Comparison of ENCODE assay signal across 8 cellular contexts in the genomic region with DNA sequence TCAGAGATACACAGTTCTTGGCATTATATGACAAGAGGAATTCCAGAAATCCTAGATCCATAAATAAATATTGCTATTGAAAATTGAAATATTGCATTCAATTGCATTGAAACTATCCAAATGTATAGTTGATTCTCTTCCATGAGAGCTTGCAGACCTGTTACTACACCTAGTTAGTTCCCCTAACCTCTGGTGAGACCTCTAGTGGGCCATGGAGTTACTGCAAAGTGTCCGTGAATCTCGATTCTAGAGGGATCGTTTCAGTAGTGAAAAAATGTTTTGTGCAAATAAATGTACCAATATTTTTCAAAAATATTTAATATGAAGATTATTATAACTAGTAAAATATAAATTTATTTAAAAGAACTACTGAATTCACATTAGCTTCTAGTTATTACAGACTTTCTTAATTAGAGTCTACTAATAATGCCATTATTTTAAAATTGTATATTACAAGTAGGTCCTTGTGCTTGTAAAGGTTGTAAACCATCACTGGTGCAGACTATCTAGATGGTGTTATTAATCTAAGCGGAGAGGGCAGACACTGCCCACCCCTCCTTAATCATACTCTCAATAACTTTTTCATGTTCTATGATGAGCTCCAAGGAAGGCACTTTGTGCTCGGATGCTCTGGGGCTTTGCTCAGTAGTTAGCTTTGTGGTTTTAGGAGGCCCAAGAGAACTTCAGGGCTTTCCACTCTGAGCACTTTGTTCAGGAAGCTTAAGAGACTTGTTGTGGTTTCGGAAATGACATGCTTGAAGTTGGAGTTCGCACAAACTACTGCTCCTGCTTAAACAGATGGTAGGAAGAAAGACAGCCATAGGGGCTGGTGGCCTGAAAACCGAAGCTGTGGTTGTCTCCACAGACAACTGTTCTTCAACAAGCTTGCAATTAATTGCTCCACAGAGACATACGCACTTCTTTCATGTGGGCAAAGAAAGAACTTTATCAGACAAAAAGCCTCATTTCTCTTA. TPM values are rescaled to one million over a fixed set of nuclear protein-coding genes. Genes with fewer than 3 reads are reported as not detected.
A peak's percentile ranks its signal among the peaks of the same experiment; 100 is the strongest.
DNase-seq lines count a peak whose midpoint lies in the region; ATAC-seq, FAIRE-seq and TF ChIP-seq lines count a peak whose summit lies in the region.

No MANE protein-coding gene starts in this region.

- DNase-seq in A549 (ENCODE audit: low read depth in 1 of 2, low spot score in 1 of 2) (peak; percentile 44 to 50), NCI-H1694 (lab: John Stamatoyannopoulos, UW) (peak; percentile 2), choroid plexus epithelial cell (ENCODE audit: low read depth) (peak; percentile 69), mucosa of gallbladder (ENCODE audit: low spot score) (peak; percentile 25), upper lobe of left lung (no peak)
- DNase-seq in activated CD4-positive, alpha-beta T cell treated with anti-CD3 and anti-CD28 coated beads for 1 hour: peak; percentile 40

- H3K27me3 ChIP-seq in upper lobe of left lung: no peaks in the 10 kb centered on the region

- no peak overlapping the region for H3K4me2 ChIP-seq in A549

- no peak for FAIRE-seq in A549 (lab: Jason Lieb, UNC)

- TF ChIP-seq POLR2A in A549 (IDR thresholded peaks at IDR 0.05; ENCODE audit: low read length) (no peak), upper lobe of left lung (IDR thresholded peaks at IDR 0.05) (no peak)

- H3K36me3 ChIP-seq in upper lobe of left lung: no peaks in the 10 kb centered on the region

- ATAC-seq in A549 (peak; percentile 90 to 91; a peak in 5 of 6 replicates), HG02798 (IDR thresholded peaks at IDR 0.05; ENCODE audit: poor library complexity, unreplicated experiment) (peak; percentile 84), upper lobe of left lung (ENCODE audit: low FRiP score in 2 of 2) (peak; percentile 71 to 73)

- CTCF ChIA-PET in A549 (lab: Yijun Ruan, JAX): interaction anchor here (0.6 to 5.0 kb wide), 26 partner anchors 8 to 1533 kb away, joined by 3 to 47 read pairs (median 3); no protein-coding TSS in a partner anchor

- H3K9me3 ChIP-seq in A549: no peaks in the 10 kb centered on the region
- no peaks in the 10 kb centered on the region for H3K9me3 ChIP-seq in upper lobe of left lung

- no peak for TF ChIP-seq EP300 in A549 (IDR thresholded peaks at IDR 0.05)
- TF ChIP-seq EP300 in upper lobe of left lung (IDR thresholded peaks at IDR 0.05): no peak

- peak; percentile 25 to 30; a peak in 3 of 5 replicates for TF ChIP-seq RAD21 in A549 (conservative IDR thresholded peaks at IDR 0.05 in 1 of 2, IDR thresholded peaks at IDR 0.05 in 1 of 2)

- no peak overlapping the region for H3K27ac ChIP-seq in A549
- no peak overlapping the region for H3K27ac ChIP-seq in upper lobe of left lung

- TF ChIP-seq CTCF in A549 (IDR thresholded peaks at IDR 0.05) (peak; percentile 51), GM12872 (IDR thresholded peaks at IDR 0.05; ENCODE audit: insufficient read depth, low read depth, low read length) (peak; percentile 73), choroid plexus epithelial cell (conservative IDR thresholded peaks at IDR 0.05; ENCODE audit: low read depth, low read length) (peak; percentile 88), upper lobe of left lung (IDR thresholded peaks at IDR 0.05) (peak in 5 of 6 experiments; percentile 27 to 58 (median 37))

- no peak overlapping the region for H3K4me3 ChIP-seq in A549
- no peak overlapping the region for H3K4me3 ChIP-seq in choroid plexus epithelial cell (ENCODE audit: low read depth, low read length)
- H3K4me3 ChIP-seq in upper lobe of left lung: no peak overlapping the region

- H3K4me1 ChIP-seq in A549 (no peaks in the 10 kb centered on the region), upper lobe of left lung (no peaks in the 10 kb centered on the region)

- POLR2A ChIA-PET in A549 (lab: Yijun Ruan, JAX): no interaction called here

- WGBS in A549 (ENCODE audit: missing lambda C conversion rate): 36% methylated on average over 9 of the region's 9 CpGs
- 44 to 45% methylated on average over 9 of the region's 9 CpGs for WGBS in upper lobe of left lung, 2 donors

TF ChIP-seq in A549, 52 proteins besides CTCF, POLR2A, EP300 and RAD21:
- TF ChIP-seq SMC3 (IDR thresholded peaks at IDR 0.05): peak; percentile 44; the same call in 2 of the 3 replicates
- TF ChIP-seq, protein P1, sequence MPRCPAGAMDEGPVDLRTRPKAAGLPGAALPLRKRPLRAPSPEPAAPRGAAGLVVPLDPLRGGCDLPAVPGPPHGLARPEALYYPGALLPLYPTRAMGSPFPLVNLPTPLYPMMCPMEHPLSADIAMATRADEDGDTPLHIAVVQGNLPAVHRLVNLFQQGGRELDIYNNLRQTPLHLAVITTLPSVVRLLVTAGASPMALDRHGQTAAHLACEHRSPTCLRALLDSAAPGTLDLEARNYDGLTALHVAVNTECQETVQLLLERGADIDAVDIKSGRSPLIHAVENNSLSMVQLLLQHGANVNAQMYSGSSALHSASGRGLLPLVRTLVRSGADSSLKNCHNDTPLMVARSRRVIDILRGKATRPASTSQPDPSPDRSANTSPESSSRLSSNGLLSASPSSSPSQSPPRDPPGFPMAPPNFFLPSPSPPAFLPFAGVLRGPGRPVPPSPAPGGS (IDR thresholded peaks at IDR 0.05): no peak

RNA-seq across cellular contexts. Expression of a gene that starts 42.8 kb away (rescaled TPM):
- polyA plus RNA-seq in A549 (2011; rRNA removed) (not detected in 2 replicates), A549 (2017; fragmentation: RNase III; extraction: RNeasy Plus Mini Kit Qiagen cat#74134 plus additional on column Dnase treatment) (not detected in 3 replicates)
- not detected in 2 replicates for polyA plus RNA-seq in A549 (2012; cell fraction: cytosol; rRNA removed)
- polyA plus RNA-seq in A549 (2012; cell fraction: nucleus; rRNA removed): not detected in 2 replicates
- not detected in 2 replicates for polyA minus RNA-seq in A549 (2011; rRNA and poly(A)+ RNA removed)
- total RNA-seq in mucosa of gallbladder (not detected), upper lobe of left lung (not detected)

Comparison
In these comparisons a context has a peak if more than half of its experiments do, and no peak if none do; other contexts are left out.
1. DNase-seq: peak in A549 (2 of 2), NCI-H1694 (single experiment), activated CD4-positive, alpha-beta T cell treated with anti-CD3 and anti-CD28 coated beads for 1 hour (single experiment), choroid plexus epithelial cell (single experiment) and mucosa of gallbladder (single experiment); none in upper lobe of left lung (0 of 2).
2. CTCF ChIP-seq: peak in every context shown above with its lines; median percentile 88 in choroid plexus epithelial cell; 73 in GM12872; 51 in A549; 37 in upper lobe of left lung.
3. Peak in every context shown above with its lines, with median percentiles within 50 percentile points of each other: ATAC-seq.